Comparison of ENCODE assay signal across 8 cellular contexts in the genomic region with DNA sequence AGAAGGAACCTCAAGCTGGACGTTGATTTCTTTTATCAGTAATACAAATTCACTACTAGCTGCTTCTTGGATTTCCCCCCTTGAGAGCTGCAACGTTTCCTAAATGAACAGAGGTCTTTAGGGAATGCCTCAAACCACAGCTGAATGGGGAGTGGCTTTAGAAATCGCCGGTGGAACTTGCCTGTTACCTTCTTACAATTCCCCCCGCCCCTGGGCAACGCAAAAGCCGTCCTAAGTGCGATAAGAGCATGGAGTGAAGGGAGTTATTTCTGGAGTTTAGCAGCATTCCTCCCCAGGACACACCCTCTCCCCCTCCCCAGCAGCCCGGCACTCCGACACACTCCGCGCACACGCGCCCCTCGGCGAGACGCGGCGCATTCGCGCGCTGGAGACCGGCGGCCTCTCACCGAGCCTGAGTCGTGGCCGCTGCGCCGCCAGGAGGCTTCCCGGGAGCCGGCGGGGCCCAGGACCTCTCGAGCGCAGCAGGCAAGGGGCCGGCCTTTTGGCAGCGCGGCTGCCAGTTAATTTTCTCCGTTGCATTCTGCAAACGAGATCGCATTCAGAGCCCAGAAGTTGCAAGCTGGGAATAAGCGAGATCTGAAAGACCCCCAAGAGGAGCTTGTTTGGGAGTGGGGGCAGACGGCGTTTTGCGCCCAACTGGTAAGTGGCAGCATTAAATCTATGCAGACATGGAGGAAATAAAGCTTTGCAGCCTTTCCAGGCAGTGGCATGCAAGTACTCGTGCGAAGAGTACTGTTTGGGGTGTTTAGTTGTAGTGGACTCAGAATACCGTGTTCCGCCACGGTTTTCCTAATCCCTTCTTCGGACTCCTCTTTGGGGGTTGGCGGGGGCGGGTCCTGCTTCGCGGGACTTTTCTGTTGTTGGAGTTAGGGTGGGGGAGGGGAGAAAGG.
DNase-seq lines count a peak whose midpoint lies in the region; ATAC-seq, FAIRE-seq and TF ChIP-seq lines count a peak whose summit lies in the region.

No MANE protein-coding gene starts in this region.

- H3K36me3 ChIP-seq in duodenal mucosa (ENCODE audit: control insufficient read depth in 1 of 2, insufficient read depth in 2 of 2, low read length in 2 of 2) (no peaks in the 10 kb centered on the region), HepG2 (replicated peaks in 1 of 2; ENCODE audit: control insufficient read depth in 1 of 2, insufficient read depth in 2 of 2, low read length in 2 of 2) (no peaks in the 10 kb centered on the region), stomach smooth muscle (ENCODE audit: control insufficient read depth in 2 of 2, insufficient read depth in 2 of 2, low read length in 2 of 2) (no peaks in the 10 kb centered on the region)

- FAIRE-seq in HepG2 (lab: Jason Lieb, UNC): no peak

- H3K79me2 ChIP-seq in HepG2 (ENCODE audit: insufficient read depth, low read length): no peaks in the 10 kb centered on the region

- intact Hi-C loops in HepG2 (cut with micrococcal nuclease; ENCODE audit: unreplicated experiment): no loop called here

- no peak for TF ChIP-seq EP300 in HepG2 (IDR thresholded peaks at IDR 0.05; ENCODE audit: low read depth in 2 of 2, low read length in 2 of 2)
- TF ChIP-seq EP300 in HepG2 (CRISPR knock-in tag; IDR thresholded peaks at IDR 0.05; ENCODE audit: borderline replicate concordance): no peak

- CTCF ChIA-PET in HepG2 (lab: Yijun Ruan, JAX; ENCODE audit: low intra/inter-chr PET ratio, low total read pairs): no interaction called here

- peak overlapping the region in 1 of 2 donors; percentile 65 for H3K9ac ChIP-seq in duodenal mucosa (ENCODE audit: low read depth in 1 of 2, low read length in 2 of 2)
- no peak overlapping the region for H3K9ac ChIP-seq in HepG2 (ENCODE audit: insufficient read depth, low read depth, low read length)
- H3K9ac ChIP-seq in stomach smooth muscle (ENCODE audit: low read length in 2 of 2): peak overlapping the region; percentile 69 to 72

- BruUV-seq in HepG2 (replicated peaks; lab: Mats Ljungman, UMichigan): no TSS peak

- H3K4me3 ChIP-seq in duodenal mucosa (ENCODE audit: low read depth in 1 of 2, low read length in 2 of 2) (peak overlapping the region; percentile 74 to 83), HepG2 (replicated peaks in 1 of 3; ENCODE audit: insufficient read depth in 1 of 3, low read depth in 2 of 3, low read length in 3 of 3) (peak overlapping the region in 1 of 3 experiments; percentile 52; a peak in 1 of 6 replicates), stomach smooth muscle (ENCODE audit: low read length in 2 of 2) (peak overlapping the region; percentile 84 to 88)

- H3K4me1 ChIP-seq in duodenal mucosa (ENCODE audit: control insufficient read depth in 1 of 2, insufficient read depth in 2 of 2, low read length in 2 of 2): peaks cover 3 to 8% of the 10 kb centered on the region in 2 donors
- 0 out of 2 replicates have a peak, but pooled peaks cover 10% of the 10 kb centered on the region for H3K4me1 ChIP-seq in HepG2 (ENCODE audit: insufficient read depth, low read length)
- peaks cover 23% of the 10 kb centered on the region for H3K4me1 ChIP-seq in stomach smooth muscle (ENCODE audit: control insufficient read depth, insufficient read depth, low read length)

- ATAC-seq in HepG2 (peak; percentile 99), HG03159 (IDR thresholded peaks at IDR 0.05; ENCODE audit: unreplicated experiment) (no peak)

- in situ Hi-C loops in HepG2 (cut with HindIII; ENCODE audit: extremely low pct_ligation_motif_present, low pct_unique_long_range_greater_than_20kb): no loop called here

- peak; percentile 36 for TF ChIP-seq CTCF in HepG2 (CRISPR knock-in tag; IDR thresholded peaks at IDR 0.05)

- TF ChIP-seq RAD21 in HepG2 (CRISPR knock-in tag; IDR thresholded peaks at IDR 0.05): no peak

- H4K20me1 ChIP-seq in HepG2 (ENCODE audit: insufficient read depth, low read length): no peaks in the 10 kb centered on the region

- WGBS in HepG2 (ENCODE audit: low lambda C conversion rate): 10% methylated on average over 47 of the region's 54 CpGs

- H3K27me3 ChIP-seq in duodenal mucosa (ENCODE audit: control insufficient read depth in 1 of 2, insufficient read depth in 2 of 2, low read length in 2 of 2) (peaks cover 14 to 28% of the 10 kb centered on the region in 2 donors), HepG2 (ENCODE audit: control insufficient read depth in 1 of 2, insufficient read depth in 2 of 2, low read length in 2 of 2) (peaks cover 0 to 24% of the 10 kb centered on the region in 2 experiments; a peak in 4 of 5 replicates), stomach smooth muscle (ENCODE audit: control insufficient read depth in 1 of 2, insufficient read depth in 2 of 2, low read length in 2 of 2) (no peaks in the 10 kb centered on the region)

- H3K9me3 ChIP-seq in duodenal mucosa (ENCODE audit: control insufficient read depth in 1 of 2, low read length in 2 of 2): no peaks in the 10 kb centered on the region
- H3K9me3 ChIP-seq in HepG2 (ENCODE audit: low read length): no peaks in the 10 kb centered on the region
- no peaks in the 10 kb centered on the region for H3K9me3 ChIP-seq in stomach smooth muscle (ENCODE audit: control insufficient read depth in 2 of 2, low read length in 2 of 2)

- DNase-seq in stimulated activated CD4-positive, alpha-beta T cell treated with anti-CD3 and anti-CD28 coated beads, Interleukin-2, amount 100 ng/mL, for 48 hours: peak; percentile 8 to 13
- no peak for DNase-seq in stimulated activated CD4-positive, alpha-beta T cell treated with anti-CD3 and anti-CD28 coated beads, Interleukin-1b, Interleukin-23, amount 100 ng/mL, for 48 hours
- DNase-seq in NCI-H69 (lab: John Stamatoyannopoulos, UW): peak; percentile 85
- DNase-seq in HepG2 (ENCODE audit: low spot score): no peak
- no peak for DNase-seq in GDM1 (lab: John Stamatoyannopoulos, UW)

- POLR2A ChIA-PET in HepG2 (lab: Yijun Ruan, JAX): no interaction called here

- H3K4me2 ChIP-seq in HepG2 (ENCODE audit: low read depth, low read length): peak overlapping the region; percentile 57

- no peak overlapping the region for H2AFZ ChIP-seq in HepG2 (ENCODE audit: low read length)

- no peak for TF ChIP-seq POLR2A in HepG2 (IDR thresholded peaks at IDR 0.05; ENCODE audit: insufficient read depth in 1 of 2, low read depth in 2 of 2, low read length in 2 of 2)

- H3K27ac ChIP-seq in duodenal mucosa (ENCODE audit: low read depth, low read length) (no peak overlapping the region), HepG2 (ENCODE audit: extremely low read length, insufficient read depth, low read length) (no peak overlapping the region), stomach smooth muscle (ENCODE audit: low read length) (peak overlapping the region; percentile 46)

TF ChIP-seq in HepG2, 621 proteins besides CTCF, POLR2A, EP300 and RAD21 (continues in another document):
- TF ChIP-seq RFX5 (IDR thresholded peaks at IDR 0.05; ENCODE audit: low read depth, low read length): no peak
- peak; percentile 22; the same call in 1 of the 2 replicates for TF ChIP-seq ZFP91 (CRISPR knock-in tag; IDR thresholded peaks at IDR 0.05; ENCODE audit: borderline replicate concordance)
- 0 out of 2 replicates have a peak, but pooled peaks have one; percentile 15 for TF ChIP-seq SALL1 (CRISPR knock-in tag; IDR thresholded peaks at IDR 0.05)
- peak; percentile 62; the same call in 1 of the 2 replicates for TF ChIP-seq MTF2 (CRISPR knock-in tag; IDR thresholded peaks at IDR 0.05; ENCODE audit: borderline replicate concordance)
- TF ChIP-seq ZNF569 (CRISPR knock-in tag; IDR thresholded peaks at IDR 0.05; ENCODE audit: borderline replicate concordance): no peak
- TF ChIP-seq ZNF687 (CRISPR knock-in tag; IDR thresholded peaks at IDR 0.05): peak; percentile 41; the same call in 1 of the 2 replicates
- peak; percentile 51 for TF ChIP-seq HNRNPK (IDR thresholded peaks at IDR 0.05; ENCODE audit: low read depth, low read length, poor library complexity, severe bottlenecking)
- TF ChIP-seq NR2C2 (CRISPR knock-in tag; IDR thresholded peaks at IDR 0.05; ENCODE audit: borderline replicate concordance): no peak

Comparison
In these comparisons a context has a peak if more than half of its experiments do, and no peak if none do; other contexts are left out.
1. DNase-seq: peak in stimulated activated CD4-positive, alpha-beta T cell treated with anti-CD3 and anti-CD28 coated beads, Interleukin-2, amount 100 ng/mL, for 48 hours (2 of 2) and NCI-H69 (single experiment); none in stimulated activated CD4-positive, alpha-beta T cell treated with anti-CD3 and anti-CD28 coated beads, Interleukin-1b, Interleukin-23, amount 100 ng/mL, for 48 hours (single experiment), HepG2 (single experiment) and GDM1 (single experiment).